Comparison of ENCODE assay signal across 12 cellular contexts in genomic region chr6:6717953-6718352, GRCh38.
A peak's percentile ranks its signal among the peaks of the same experiment; 100 is the strongest.
DNase-seq lines count a peak whose midpoint lies in the region; ATAC-seq and TF ChIP-seq lines count a peak whose summit lies in the region.
"Had no signal": no experiment of that assay in that cellular context is flagged by ENCODE, and none has a peak within 500 bp of the region (broad histone marks: within the 10 kb centered on the region; RNA-seq: fewer than 3 reads in every experiment).

No MANE protein-coding gene starts in this region.

- intact Hi-C loops in right cardiac atrium (cut with DNase I) (no loop called here), thyroid gland (cut with DNase I) (no loop called here), Caco-2 (cut with micrococcal nuclease; ENCODE audit: unreplicated experiment) (no loop called here)

- peaks cover 32% of the 10 kb centered on the region for H3K4me1 Mint-ChIP-seq in activated naive CD4-positive, alpha-beta T cell treated with anti-CD3 and anti-CD28 coated beads, Interleukin-2, amount 10 ng/mL, durations not matched to agents 7 days and 5 days
- peaks cover 9% of the 10 kb centered on the region for H3K4me1 Mint-ChIP-seq in Caco-2 (ENCODE audit: low read depth, unreplicated experiment)

- CTCF ChIA-PET in activated naive CD4-positive, alpha-beta T cell treated with anti-CD3 and anti-CD28 coated beads, Interleukin-2, amount 10 ng/mL, durations not matched to agents 7 days and 5 days (lab: Charles Lee): interaction anchor here (0.8 to 1.3 kb wide), 4 partner anchors 21 to 163 kb away, joined by 3 read pairs; no protein-coding TSS in a partner anchor
- CTCF ChIA-PET in Caco-2 (lab: Charles Lee): no interaction called here

- no peaks in the 10 kb centered on the region for H3K9me3 Mint-ChIP-seq in activated naive CD4-positive, alpha-beta T cell treated with anti-CD3 and anti-CD28 coated beads, Interleukin-2, amount 10 ng/mL, durations not matched to agents 7 days and 5 days
- no peaks in the 10 kb centered on the region for H3K9me3 Mint-ChIP-seq in Caco-2 (ENCODE audit: unreplicated experiment)
- H3K9me3 Mint-ChIP-seq: naive thymus-derived CD8-positive, alpha-beta T cell had no signal

- H3K27ac Mint-ChIP-seq in activated naive CD4-positive, alpha-beta T cell treated with anti-CD3 and anti-CD28 coated beads, Interleukin-2, amount 10 ng/mL, durations not matched to agents 7 days and 5 days: no peak overlapping the region
- H3K27ac Mint-ChIP-seq in Caco-2 (ENCODE audit: unreplicated experiment): no peak overlapping the region
- H3K27ac Mint-ChIP-seq: naive thymus-derived CD8-positive, alpha-beta T cell had no signal

- peak in 1 of 6 experiments; percentile 5 for TF ChIP-seq CTCF in thyroid gland (IDR thresholded peaks at IDR 0.05)
- TF ChIP-seq CTCF in Caco-2 (IDR thresholded peaks at IDR 0.05; ENCODE audit: insufficient read depth in 1 of 2, low read depth in 1 of 2, low read length in 1 of 2, severe bottlenecking in 1 of 2, unreplicated experiment in 1 of 2): no peak
- TF ChIP-seq CTCF in GM13976 (IDR thresholded peaks at IDR 0.05; ENCODE audit: borderline replicate concordance, control extremely low read depth, extremely low read depth, insufficient read depth, missing control alignments): no peak

- no peaks in the 10 kb centered on the region for H3K36me3 Mint-ChIP-seq in activated naive CD4-positive, alpha-beta T cell treated with anti-CD3 and anti-CD28 coated beads, Interleukin-2, amount 10 ng/mL, durations not matched to agents 7 days and 5 days
- H3K36me3 Mint-ChIP-seq in Caco-2 (ENCODE audit: insufficient read depth, unreplicated experiment): no peaks in the 10 kb centered on the region
- H3K36me3 Mint-ChIP-seq: naive thymus-derived CD8-positive, alpha-beta T cell had no signal

- H3K4me1 ChIP-seq in right cardiac atrium (ENCODE audit: control insufficient read depth, insufficient read depth, low read length): peaks cover 6% of the 10 kb centered on the region
- H3K4me1 ChIP-seq in thyroid gland: peaks cover 25 to 39% of the 10 kb centered on the region in 2 donors
- peaks cover 4% of the 10 kb centered on the region for H3K4me1 ChIP-seq in Caco-2

- H3K4me3 ChIP-seq in right cardiac atrium (ENCODE audit: low read length) (no peak overlapping the region), thyroid gland (replicated peaks in 1 of 3) (no peak overlapping the region), Caco-2 (ENCODE audit: low read depth, low read length) (no peak overlapping the region)

- in situ Hi-C loops in GM13976 (cut with MboI; ENCODE audit: low sequenced_read_pairs, unreplicated experiment): no loop called here

- no peaks in the 10 kb centered on the region for H3K36me3 ChIP-seq in thyroid gland
- no peaks in the 10 kb centered on the region for H3K36me3 ChIP-seq in Caco-2 (ENCODE audit: control insufficient read depth, insufficient read depth, low read length)

- BruUV-seq in Caco-2 (replicated peaks; lab: Mats Ljungman, UMichigan): no TSS peak

- WGBS in right cardiac atrium: 54% methylated on average over 3 of the region's 3 CpGs
- 30 to 35% methylated on average over 3 of the region's 3 CpGs for WGBS in thyroid gland, 2 donors

- H3K27ac ChIP-seq in right cardiac atrium (ENCODE audit: low read length) (peak overlapping the region; percentile 42), thyroid gland (peak overlapping the region; percentile 70 to 79 (median 76))

- H3K9me3 ChIP-seq in right cardiac atrium (ENCODE audit: control insufficient read depth, low read length) (no peaks in the 10 kb centered on the region), thyroid gland (no peaks in the 10 kb centered on the region), Caco-2 (no peaks in the 10 kb centered on the region)

- H3K27me3 ChIP-seq in right cardiac atrium (ENCODE audit: control insufficient read depth, insufficient read depth) (no peaks in the 10 kb centered on the region), thyroid gland (no peaks in the 10 kb centered on the region), Caco-2 (replicated peaks; ENCODE audit: control insufficient read depth, insufficient read depth, low read length) (no peaks in the 10 kb centered on the region)

- ATAC-seq in right cardiac atrium (peak; percentile 81 to 95), HG02571 (IDR thresholded peaks at IDR 0.05; ENCODE audit: unreplicated experiment) (no peak)
- ATAC-seq: naive thymus-derived CD8-positive, alpha-beta T cell had no signal

- peak; percentile 33 for DNase-seq in activated naive CD4-positive, alpha-beta T cell treated with anti-CD3 and anti-CD28 coated beads, Interleukin-2, amount 10 ng/mL, durations not matched to agents 7 days and 5 days
- no peak for DNase-seq in activated naive CD4-positive, alpha-beta T cell treated with anti-CD3 and anti-CD28 coated beads, Interleukin-2, amount 50 U/mL, for 16 hours
- DNase-seq in UCSD-AML1 (lab: John Stamatoyannopoulos, UW; ENCODE audit: unreplicated experiment) (peak; percentile 80), right cardiac atrium (peak; percentile 56 to 66 (median 62)), thyroid gland (peak; percentile 59 to 74), Caco-2 (no peak), GM13976 (ENCODE audit: low spot score) (no peak)
- DNase-seq: effector CD4-positive, alpha-beta T cell; naive thymus-derived CD8-positive, alpha-beta T cell; NCI-H2107; stimulated activated naive CD4-positive, alpha-beta T cell had no signal

- H3K4me3 Mint-ChIP-seq in activated naive CD4-positive, alpha-beta T cell treated with anti-CD3 and anti-CD28 coated beads, Interleukin-2, amount 10 ng/mL, durations not matched to agents 7 days and 5 days: no peak overlapping the region
- no peak overlapping the region for H3K4me3 Mint-ChIP-seq in Caco-2 (ENCODE audit: unreplicated experiment)
- H3K4me3 Mint-ChIP-seq: naive thymus-derived CD8-positive, alpha-beta T cell had no signal

- peaks cover 45% of the 10 kb centered on the region for H3K27me3 Mint-ChIP-seq in activated naive CD4-positive, alpha-beta T cell treated with anti-CD3 and anti-CD28 coated beads, Interleukin-2, amount 10 ng/mL, durations not matched to agents 7 days and 5 days
- H3K27me3 Mint-ChIP-seq in Caco-2 (ENCODE audit: insufficient read depth, unreplicated experiment): no peaks in the 10 kb centered on the region

- TF ChIP-seq POLR2A in thyroid gland (IDR thresholded peaks at IDR 0.05): peak in 1 of 2 donors; percentile 19

- POLR2A ChIA-PET in Caco-2 (lab: Charles Lee): no interaction called here

Comparison
In these comparisons a context has a peak if more than half of its experiments do, and no peak if none do; other contexts are left out.
1. DNase-seq: peak in activated naive CD4-positive, alpha-beta T cell treated with anti-CD3 and anti-CD28 coated beads, Interleukin-2, amount 10 ng/mL, durations not matched to agents 7 days and 5 days (single experiment), UCSD-AML1 (single experiment), right cardiac atrium (3 of 3) and thyroid gland (2 of 2); none in activated naive CD4-positive, alpha-beta T cell treated with anti-CD3 and anti-CD28 coated beads, Interleukin-2, amount 50 U/mL, for 16 hours (single experiment), Caco-2 (0 of 2) and GM13976 (single experiment).